In the genomic region with DNA sequence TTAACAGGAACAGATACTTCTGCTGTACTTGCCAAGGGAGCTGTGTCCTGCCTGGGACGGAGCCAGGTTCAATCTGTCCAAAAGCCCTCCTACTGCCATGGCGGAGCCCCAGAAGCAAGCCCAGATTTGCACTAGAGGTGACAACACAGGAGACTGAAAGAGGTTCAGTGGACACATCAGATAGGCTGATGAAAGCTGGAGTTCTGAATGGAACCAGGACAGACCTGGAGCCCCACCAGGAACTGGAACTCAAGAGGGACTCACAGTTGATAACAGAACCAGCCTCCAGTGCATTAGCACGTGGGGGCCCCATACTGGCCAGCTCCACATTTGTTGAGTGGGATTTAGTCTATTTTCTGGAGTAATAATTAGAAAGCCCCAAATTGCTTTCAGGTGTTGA, we compare ENCODE assay signal across 27 cellular contexts.
"Had no signal": no experiment of that assay in that cellular context is flagged by ENCODE, and none has a peak within 500 bp of the region (broad histone marks: within the 10 kb centered on the region; RNA-seq: fewer than 3 reads in every experiment).

No MANE protein-coding gene starts in this region.

- H3K4me3 ChIP-seq: stomach, testis, thoracic aorta, thyroid gland, tibial artery, tibial nerve, transverse colon, upper lobe of left lung, upper lobe of right lung, uterus, vagina had no signal

- H3K27me3 Mint-ChIP-seq: stimulated activated memory B cell treated with anti-CD40 and anti-IgM and Interleukin-4, amounts not matched to agents 10 μg/mL and 1 μg/mL and 100 μg/mL, for 72 hours; stimulated activated naive CD8-positive, alpha-beta T cell treated with anti-CD3 and anti-CD28 coated beads, Interleukin-15, Interleukin-2, amounts not matched to agents 100 ng/mL and 50 ng/mL, for 24 hours had no signal

- H3K4me3 Mint-ChIP-seq: stimulated activated effector memory CD8-positive, alpha-beta T cell treated with anti-CD3 and anti-CD28 coated beads, Interleukin-12 subunit alpha, Interleukin-12 subunit beta, amount 100 ng/mL, for 72 hours; stimulated activated memory B cell treated with anti-CD40 and anti-IgM and Interleukin-4, amounts not matched to agents 10 μg/mL and 1 μg/mL and 100 μg/mL, for 72 hours; stimulated activated naive B cell treated with anti-CD40 and anti-IgM and Interleukin-4, amounts not matched to agents 10 μg/mL and 1 μg/mL and 100 μg/mL, for 72 hours; stimulated activated naive CD8-positive, alpha-beta T cell treated with anti-CD3 and anti-CD28 coated beads, Interleukin-15, amount 100 ng/mL, for 72 hours; stimulated activated naive CD8-positive, alpha-beta T cell treated with anti-CD3 and anti-CD28 coated beads, Interleukin-15, Interleukin-2, amounts not matched to agents 100 ng/mL and 50 ng/mL, for 24 hours; type B pancreatic cell had no signal

- H3K36me3 Mint-ChIP-seq: stimulated activated effector memory CD8-positive, alpha-beta T cell treated with anti-CD3 and anti-CD28 coated beads, Interleukin-12 subunit alpha, Interleukin-12 subunit beta, amount 100 ng/mL, for 72 hours; stimulated activated memory B cell treated with anti-CD40 and anti-IgM and Interleukin-4, amounts not matched to agents 10 μg/mL and 1 μg/mL and 100 μg/mL, for 72 hours; stimulated activated naive B cell treated with anti-CD40 and anti-IgM and Interleukin-4, amounts not matched to agents 10 μg/mL and 1 μg/mL and 100 μg/mL, for 72 hours; type B pancreatic cell had no signal

- H3K27me3 ChIP-seq: testis, thyroid gland, tibial artery, tibial nerve, transverse colon, upper lobe of left lung, upper lobe of right lung, uterus, vagina had no signal

- ATAC-seq: stimulated activated effector memory CD8-positive, alpha-beta T cell treated with anti-CD3 and anti-CD28 coated beads, Interleukin-12 subunit alpha, Interleukin-12 subunit beta, amount 100 ng/mL, for 72 hours; stimulated activated memory B cell treated with anti-CD40 and anti-IgM and Interleukin-4, amounts not matched to agents 10 μg/mL and 1 μg/mL and 100 μg/mL, for 72 hours; stimulated activated naive B cell treated with anti-CD40 and anti-IgM and Interleukin-4, amounts not matched to agents 10 μg/mL and 1 μg/mL and 100 μg/mL, for 72 hours; stimulated activated naive CD8-positive, alpha-beta T cell treated with anti-CD3 and anti-CD28 coated beads, Interleukin-15, amount 100 ng/mL, for 72 hours; stimulated activated naive CD8-positive, alpha-beta T cell treated with anti-CD3 and anti-CD28 coated beads, Interleukin-15, Interleukin-2, amounts not matched to agents 100 U/mL and 50 U/mL, for 24 hours; upper lobe of right lung had no signal

- H3K9me3 Mint-ChIP-seq: stimulated activated naive CD8-positive, alpha-beta T cell treated with anti-CD3 and anti-CD28 coated beads, Interleukin-15, Interleukin-2, amounts not matched to agents 100 ng/mL and 50 ng/mL, for 24 hours had no signal

- H3K27ac ChIP-seq: stomach, testis, thoracic aorta, thyroid gland, tibial artery, tibial nerve, transverse colon, upper lobe of left lung, upper lobe of right lung, uterus, vagina had no signal

- DNase-seq: stimulated activated CD4-positive, alpha-beta T cell treated with anti-CD3 and anti-CD28 coated beads, Interleukin-2, amount 100 ng/mL, for 48 hours; stimulated activated CD4-positive, alpha-beta T cell treated with anti-CD3 and anti-CD28 coated beads, Interleukin-4, amount 100 ng/mL, for 1 hour; stimulated activated CD4-positive, alpha-beta T cell treated with anti-CD3 and anti-CD28 coated beads, Interleukin-4, amount 100 ng/mL, for 24 hours; stimulated activated CD4-positive, alpha-beta T cell treated with anti-CD3 and anti-CD28 coated beads, Interleukin-4, amount 100 ng/mL, for 4 hours; stimulated activated CD8-positive, alpha-beta memory T cell treated with anti-CD3 and anti-CD28 coated beads, Interleukin-4, amount 100 ng/mL, for 48 hours; stimulated activated naive B cell treated with anti-CD40 and anti-IgM and Interleukin-4, amounts not matched to agents 10 μg/mL and 1 μg/mL and 100 μg/mL, for 72 hours; stimulated activated naive CD4-positive, alpha-beta T cell; stimulated activated naive CD4-positive, alpha-beta T cell treated with Interleukin-2 at 50 U/mL for 16 hours; stimulated activated naive CD8-positive, alpha-beta T cell treated with anti-CD3 and anti-CD28 coated beads, Interleukin-15, amount 100 ng/mL, for 72 hours; stimulated activated naive CD8-positive, alpha-beta T cell treated with anti-CD3 and anti-CD28 coated beads, Interleukin-15, Interleukin-2, amounts not matched to agents 100 U/mL and 50 U/mL, for 24 hours; stomach; substantia nigra; testis; thyroid gland; tibial artery; transverse colon; trophoblast cell; upper lobe of left lung; upper lobe of right lung; uterus had no signal

- H3K36me3 ChIP-seq: stomach, thoracic aorta, thyroid gland, tibial artery, tibial nerve, transverse colon, upper lobe of left lung, upper lobe of right lung, uterus, vagina had no signal

- H3K9me3 ChIP-seq: stomach, testis, thoracic aorta, thyroid gland, tibial artery, tibial nerve, transverse colon, upper lobe of left lung, upper lobe of right lung, uterus, vagina had no signal

- H3K4me1 ChIP-seq: stomach, testis, thyroid gland, tibial artery, tibial nerve, transverse colon, upper lobe of left lung, upper lobe of right lung, uterus, vagina had no signal

- H3K27ac Mint-ChIP-seq: stimulated activated effector memory CD8-positive, alpha-beta T cell treated with anti-CD3 and anti-CD28 coated beads, Interleukin-12 subunit alpha, Interleukin-12 subunit beta, amount 100 ng/mL, for 72 hours; stimulated activated memory B cell treated with anti-CD40 and anti-IgM and Interleukin-4, amounts not matched to agents 10 μg/mL and 1 μg/mL and 100 μg/mL, for 72 hours; stimulated activated naive B cell treated with anti-CD40 and anti-IgM and Interleukin-4, amounts not matched to agents 10 μg/mL and 1 μg/mL and 100 μg/mL, for 72 hours; stimulated activated naive CD8-positive, alpha-beta T cell treated with anti-CD3 and anti-CD28 coated beads, Interleukin-15, amount 100 ng/mL, for 72 hours; stimulated activated naive CD8-positive, alpha-beta T cell treated with anti-CD3 and anti-CD28 coated beads, Interleukin-15, Interleukin-2, amounts not matched to agents 100 ng/mL and 50 ng/mL, for 24 hours; type B pancreatic cell had no signal

- H3K4me1 Mint-ChIP-seq: stimulated activated effector memory CD8-positive, alpha-beta T cell treated with anti-CD3 and anti-CD28 coated beads, Interleukin-12 subunit alpha, Interleukin-12 subunit beta, amount 100 ng/mL, for 72 hours; stimulated activated memory B cell treated with anti-CD40 and anti-IgM and Interleukin-4, amounts not matched to agents 10 μg/mL and 1 μg/mL and 100 μg/mL, for 72 hours; stimulated activated naive CD8-positive, alpha-beta T cell treated with anti-CD3 and anti-CD28 coated beads, Interleukin-15, amount 100 ng/mL, for 72 hours had no signal
